ENCODE assay signal across 24 cellular contexts in the genomic region with DNA sequence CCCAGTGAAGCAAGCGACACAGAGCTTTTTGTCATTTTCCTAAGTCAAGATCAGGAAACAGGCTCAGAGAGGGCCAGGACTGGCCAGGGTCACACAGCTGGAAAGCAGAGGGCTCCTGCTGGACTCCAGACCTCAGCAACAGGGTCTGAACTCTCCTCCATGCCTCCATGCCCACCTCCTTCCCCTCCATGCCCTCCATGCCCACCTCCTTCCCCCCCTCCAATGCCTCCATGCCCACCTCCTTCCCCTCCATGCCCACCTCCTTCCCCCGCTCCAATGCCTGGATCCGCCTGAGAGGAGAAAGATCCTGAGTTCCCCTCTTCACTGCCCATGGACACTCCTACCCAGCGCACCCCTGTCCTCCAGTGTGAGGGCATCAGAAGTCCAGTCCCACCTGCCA.
"Had no signal": no experiment of that assay in that cellular context is flagged by ENCODE, and none has a peak within 500 bp of the region (broad histone marks: within the 10 kb centered on the region; RNA-seq: fewer than 3 reads in every experiment).

No MANE protein-coding gene starts in this region.

- H3K36me3 Mint-ChIP-seq: immature natural killer cell; memory B cell; natural killer cell treated with Interleukin-12 subunit alpha and Interleukin-12 subunit beta and Interleukin-15 and Interleukin-18, amount 100 ng/mL, for 72 hours; stimulated activated memory B cell treated with anti-CD40 and anti-IgM and Interleukin-4, amounts not matched to agents 10 μg/mL and 1 μg/mL and 100 μg/mL, for 72 hours had no signal

- ATAC-seq: left colon; left ventricle myocardium superior; natural killer cell treated with Interleukin-12 subunit alpha and Interleukin-12 subunit beta and Interleukin-15 and Interleukin-18, amount 100 ng/mL, for 72 hours; psoas muscle; stimulated activated memory B cell treated with anti-CD40 and anti-IgM and Interleukin-4, amounts not matched to agents 10 μg/mL and 1 μg/mL and 100 μg/mL, for 72 hours; upper lobe of right lung had no signal

- H3K9me3 Mint-ChIP-seq: immature natural killer cell; natural killer cell treated with Interleukin-12 subunit alpha and Interleukin-12 subunit beta and Interleukin-15 and Interleukin-18, amount 100 ng/mL, for 72 hours; neural crest cell; stimulated activated naive CD8-positive, alpha-beta T cell treated with anti-CD3 and anti-CD28 coated beads, Interleukin-15, Interleukin-2, amounts not matched to agents 100 ng/mL and 50 ng/mL, for 24 hours had no signal

- H3K4me3 Mint-ChIP-seq: immature natural killer cell; memory B cell; natural killer cell treated with Interleukin-12 subunit alpha and Interleukin-12 subunit beta and Interleukin-15 and Interleukin-18, amount 100 ng/mL, for 72 hours; neural crest cell; stimulated activated memory B cell treated with anti-CD40 and anti-IgM and Interleukin-4, amounts not matched to agents 10 μg/mL and 1 μg/mL and 100 μg/mL, for 72 hours; stimulated activated naive CD8-positive, alpha-beta T cell treated with anti-CD3 and anti-CD28 coated beads, Interleukin-15, Interleukin-2, amounts not matched to agents 100 ng/mL and 50 ng/mL, for 24 hours had no signal

- H3K36me3 ChIP-seq: spleen, suprapubic skin, transverse colon, upper lobe of right lung, uterus had no signal

- H3K27me3 ChIP-seq: transverse colon, upper lobe of right lung, uterus had no signal

- H3K4me3 ChIP-seq: dorsolateral prefrontal cortex, lung, psoas muscle, skin epidermis, spleen, suprapubic skin, transverse colon, upper lobe of right lung, uterus had no signal

- FAIRE-seq: colon, frontal cortex had no signal

- H3K27ac Mint-ChIP-seq: immature natural killer cell; natural killer cell treated with Interleukin-12 subunit alpha and Interleukin-12 subunit beta and Interleukin-15 and Interleukin-18, amount 100 ng/mL, for 72 hours; stimulated activated memory B cell treated with anti-CD40 and anti-IgM and Interleukin-4, amounts not matched to agents 10 μg/mL and 1 μg/mL and 100 μg/mL, for 72 hours; stimulated activated naive CD8-positive, alpha-beta T cell treated with anti-CD3 and anti-CD28 coated beads, Interleukin-15, Interleukin-2, amounts not matched to agents 100 ng/mL and 50 ng/mL, for 24 hours had no signal

- H3K4me1 ChIP-seq: psoas muscle, transverse colon, upper lobe of right lung, uterus had no signal

- H3K4me1 Mint-ChIP-seq: immature natural killer cell, memory B cell, neural crest cell had no signal

- H3K27ac ChIP-seq: dorsolateral prefrontal cortex, psoas muscle, skin epidermis, spleen, suprapubic skin, transverse colon, upper lobe of right lung, uterus had no signal

- H3K9me3 ChIP-seq: psoas muscle, suprapubic skin, transverse colon, upper lobe of right lung, uterus had no signal

- DNase-seq: effector CD4-positive, alpha-beta T cell; hypothalamus; immature natural killer cell; kidney glomerular epithelial cell; left colon; left ventricle myocardium superior; psoas muscle; right cardiac atrium; spleen; stimulated activated CD4-positive, alpha-beta T cell treated with anti-CD3 and anti-CD28 coated beads, Interleukin-4, amount 100 ng/mL, for 4 hours; transverse colon; upper lobe of right lung; uterus had no signal
